ENCODE assay signal across 1 cellular context in the genomic region with DNA sequence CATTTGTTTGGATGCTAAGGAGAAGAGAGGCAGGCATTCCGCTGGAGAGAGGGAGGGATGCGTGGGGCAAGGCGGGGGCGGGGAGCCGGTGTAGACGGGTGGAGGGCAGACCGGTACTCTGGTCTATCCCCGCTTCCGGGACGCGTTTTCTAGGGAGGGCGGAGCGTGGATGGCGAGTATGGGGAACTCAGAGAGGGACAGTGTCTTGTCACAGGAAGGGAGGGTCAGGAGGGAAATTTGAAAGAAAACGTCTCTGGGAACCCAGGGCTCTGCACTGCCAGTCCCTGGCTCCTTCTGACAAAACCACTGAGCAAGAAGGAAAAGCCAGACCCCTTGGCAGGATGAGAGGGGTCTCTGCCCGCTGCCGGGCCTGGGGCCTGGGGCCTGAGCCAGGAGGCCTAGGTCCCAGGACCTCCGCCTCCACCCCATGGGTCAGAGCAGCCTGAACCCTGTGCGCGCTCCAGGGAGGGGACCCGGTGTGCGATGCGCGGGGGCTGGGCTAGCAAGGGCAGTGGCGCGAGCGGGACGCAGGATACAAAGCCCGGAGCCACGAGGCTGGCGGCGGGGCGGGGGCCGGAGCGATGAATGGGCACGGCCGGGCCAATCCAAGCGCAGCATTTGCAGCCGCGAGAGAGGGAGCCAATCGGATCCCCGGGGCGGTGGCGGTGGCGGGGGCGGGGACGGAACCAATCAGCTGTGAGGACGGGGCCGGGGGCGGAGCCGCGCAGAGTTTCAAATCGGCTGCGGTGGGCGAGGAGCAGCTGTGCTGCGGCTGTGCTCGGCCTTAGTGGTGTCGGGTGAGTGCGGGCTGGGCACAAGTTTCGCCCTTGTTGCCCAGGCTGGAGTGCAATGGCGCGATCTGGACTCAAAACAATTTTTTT.
TF ChIP-seq lines count a peak whose summit lies in the region.

PIMREG (plus strand) TSS at position 764 of the 881 bp plus-strand sequence. CDS start 656 bp downstream, outside the sequence.

TF ChIP-seq in WTC11, 78 proteins besides CTCF, POLR2A, EP300 and RAD21 (continued from another document and continues in another):
- TF ChIP-seq, protein P1, sequence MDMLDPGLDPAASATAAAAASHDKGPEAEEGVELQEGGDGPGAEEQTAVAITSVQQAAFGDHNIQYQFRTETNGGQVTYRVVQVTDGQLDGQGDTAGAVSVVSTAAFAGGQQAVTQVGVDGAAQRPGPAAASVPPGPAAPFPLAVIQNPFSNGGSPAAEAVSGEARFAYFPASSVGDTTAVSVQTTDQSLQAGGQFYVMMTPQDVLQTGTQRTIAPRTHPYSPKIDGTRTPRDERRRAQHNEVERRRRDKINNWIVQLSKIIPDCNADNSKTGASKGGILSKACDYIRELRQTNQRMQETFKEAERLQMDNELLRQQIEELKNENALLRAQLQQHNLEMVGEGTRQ (CRISPR knock-in tag; IDR thresholded peaks at IDR 0.05), result peak; percentile 59; the same call in 1 of the 2 replicates
- TF ChIP-seq MXD4 (CRISPR knock-in tag; IDR thresholded peaks at IDR 0.05; ENCODE audit: borderline replicate concordance) (no peak), NFE2L1 (CRISPR knock-in tag; IDR thresholded peaks at IDR 0.05) (peak; percentile 66), ZNF416 (CRISPR knock-in tag; IDR thresholded peaks at IDR 0.05) (0 out of 2 replicates have a peak, but pooled peaks have one; percentile 49), SP1 (CRISPR knock-in tag; conservative IDR thresholded peaks at IDR 0.05) (peak; percentile 83), FOXK1 (CRISPR knock-in tag; IDR thresholded peaks at IDR 0.05) (peak; percentile 84), CREB1 (CRISPR knock-in tag; IDR thresholded peaks at IDR 0.05) (no peak; the same call in 1 of the 2 replicates), TEAD1 (CRISPR knock-in tag; IDR thresholded peaks at IDR 0.05) (no peak), TEAD4 (CRISPR knock-in tag; IDR thresholded peaks at IDR 0.05) (no peak), ESRRA (CRISPR knock-in tag; IDR thresholded peaks at IDR 0.05; ENCODE audit: borderline replicate concordance) (peak; percentile 85; the same call in 1 of the 2 replicates), ERG (CRISPR knock-in tag; IDR thresholded peaks at IDR 0.05) (no peak), GTF2I (CRISPR knock-in tag; conservative IDR thresholded peaks at IDR 0.05) (no peak), HMGA2 (CRISPR knock-in tag; IDR thresholded peaks at IDR 0.05) (no peak), PRRX2 (CRISPR knock-in tag; IDR thresholded peaks at IDR 0.05) (no peak), MYBL2 (CRISPR knock-in tag; IDR thresholded peaks at IDR 0.05) (peak; percentile 96), TCF7 (CRISPR knock-in tag; IDR thresholded peaks at IDR 0.05; ENCODE audit: low read depth) (no peak), SMAD3 (CRISPR knock-in tag; IDR thresholded peaks at IDR 0.05; ENCODE audit: borderline replicate concordance) (no peak; the same call in 1 of the 2 replicates), ATF1 (CRISPR knock-in tag; IDR thresholded peaks at IDR 0.05) (no peak), ZNF317 (CRISPR knock-in tag; IDR thresholded peaks at IDR 0.05; ENCODE audit: borderline replicate concordance, low read depth) (no peak), RORB (CRISPR knock-in tag; IDR thresholded peaks at IDR 0.05) (no peak), FOXP4 (CRISPR knock-in tag; IDR thresholded peaks at IDR 0.05) (peak; percentile 94), STAT6 (CRISPR knock-in tag; conservative IDR thresholded peaks at IDR 0.05; ENCODE audit: low read depth) (no peak; the same call in 1 of the 2 replicates), JUN (CRISPR knock-in tag; IDR thresholded peaks at IDR 0.05) (no peak), ELF4 (CRISPR knock-in tag; IDR thresholded peaks at IDR 0.05; ENCODE audit: low read depth) (no peak), ZNF512 (CRISPR knock-in tag; IDR thresholded peaks at IDR 0.05; ENCODE audit: borderline replicate concordance) (no peak), ZMAT4 (CRISPR knock-in tag; IDR thresholded peaks at IDR 0.05) (no peak), GRHL2 (CRISPR knock-in tag; IDR thresholded peaks at IDR 0.05; ENCODE audit: insufficient replicate concordance, severe bottlenecking) (no peak), FOXJ3 (CRISPR knock-in tag; IDR thresholded peaks at IDR 0.05; ENCODE audit: borderline replicate concordance) (no peak), ZBTB21 (CRISPR knock-in tag; IDR thresholded peaks at IDR 0.05; ENCODE audit: borderline replicate concordance) (peak; percentile 85), ATF3 (CRISPR knock-in tag; conservative IDR thresholded peaks at IDR 0.05) (no peak)
- TF ChIP-seq, protein P2, sequence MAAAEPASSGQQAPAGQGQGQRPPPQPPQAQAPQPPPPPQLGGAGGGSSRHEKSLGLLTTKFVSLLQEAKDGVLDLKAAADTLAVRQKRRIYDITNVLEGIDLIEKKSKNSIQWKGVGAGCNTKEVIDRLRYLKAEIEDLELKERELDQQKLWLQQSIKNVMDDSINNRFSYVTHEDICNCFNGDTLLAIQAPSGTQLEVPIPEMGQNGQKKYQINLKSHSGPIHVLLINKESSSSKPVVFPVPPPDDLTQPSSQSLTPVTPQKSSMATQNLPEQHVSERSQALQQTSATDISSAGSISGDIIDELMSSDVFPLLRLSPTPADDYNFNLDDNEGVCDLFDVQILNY (CRISPR knock-in tag; IDR thresholded peaks at IDR 0.05), result peak; percentile 98
- TF ChIP-seq, protein P3, sequence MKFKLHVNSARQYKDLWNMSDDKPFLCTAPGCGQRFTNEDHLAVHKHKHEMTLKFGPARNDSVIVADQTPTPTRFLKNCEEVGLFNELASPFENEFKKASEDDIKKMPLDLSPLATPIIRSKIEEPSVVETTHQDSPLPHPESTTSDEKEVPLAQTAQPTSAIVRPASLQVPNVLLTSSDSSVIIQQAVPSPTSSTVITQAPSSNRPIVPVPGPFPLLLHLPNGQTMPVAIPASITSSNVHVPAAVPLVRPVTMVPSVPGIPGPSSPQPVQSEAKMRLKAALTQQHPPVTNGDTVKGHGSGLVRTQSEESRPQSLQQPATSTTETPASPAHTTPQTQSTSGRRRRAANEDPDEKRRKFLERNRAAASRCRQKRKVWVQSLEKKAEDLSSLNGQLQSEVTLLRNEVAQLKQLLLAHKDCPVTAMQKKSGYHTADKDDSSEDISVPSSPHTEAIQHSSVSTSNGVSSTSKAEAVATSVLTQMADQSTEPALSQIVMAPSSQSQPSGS (CRISPR knock-in tag; IDR thresholded peaks at IDR 0.05; ENCODE audit: borderline replicate concordance, low read depth), result no peak
- TF ChIP-seq, protein P4, sequence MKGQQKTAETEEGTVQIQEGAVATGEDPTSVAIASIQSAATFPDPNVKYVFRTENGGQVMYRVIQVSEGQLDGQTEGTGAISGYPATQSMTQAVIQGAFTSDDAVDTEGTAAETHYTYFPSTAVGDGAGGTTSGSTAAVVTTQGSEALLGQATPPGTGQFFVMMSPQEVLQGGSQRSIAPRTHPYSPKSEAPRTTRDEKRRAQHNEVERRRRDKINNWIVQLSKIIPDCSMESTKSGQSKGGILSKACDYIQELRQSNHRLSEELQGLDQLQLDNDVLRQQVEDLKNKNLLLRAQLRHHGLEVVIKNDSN (CRISPR knock-in tag; IDR thresholded peaks at IDR 0.05), result no peak; the same call in 1 of the 2 replicates
- TF ChIP-seq, protein P5, sequence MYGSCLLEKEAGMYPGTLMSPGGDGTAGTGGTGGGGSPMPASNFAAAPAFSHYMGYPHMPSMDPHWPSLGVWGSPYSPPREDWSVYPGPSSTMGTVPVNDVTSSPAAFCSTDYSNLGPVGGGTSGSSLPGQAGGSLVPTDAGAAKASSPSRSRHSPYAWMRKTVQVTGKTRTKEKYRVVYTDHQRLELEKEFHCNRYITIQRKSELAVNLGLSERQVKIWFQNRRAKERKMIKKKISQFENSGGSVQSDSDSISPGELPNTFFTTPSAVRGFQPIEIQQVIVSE (CRISPR knock-in tag; IDR thresholded peaks at IDR 0.05; ENCODE audit: borderline replicate concordance), result no peak
- TF ChIP-seq, protein P6, sequence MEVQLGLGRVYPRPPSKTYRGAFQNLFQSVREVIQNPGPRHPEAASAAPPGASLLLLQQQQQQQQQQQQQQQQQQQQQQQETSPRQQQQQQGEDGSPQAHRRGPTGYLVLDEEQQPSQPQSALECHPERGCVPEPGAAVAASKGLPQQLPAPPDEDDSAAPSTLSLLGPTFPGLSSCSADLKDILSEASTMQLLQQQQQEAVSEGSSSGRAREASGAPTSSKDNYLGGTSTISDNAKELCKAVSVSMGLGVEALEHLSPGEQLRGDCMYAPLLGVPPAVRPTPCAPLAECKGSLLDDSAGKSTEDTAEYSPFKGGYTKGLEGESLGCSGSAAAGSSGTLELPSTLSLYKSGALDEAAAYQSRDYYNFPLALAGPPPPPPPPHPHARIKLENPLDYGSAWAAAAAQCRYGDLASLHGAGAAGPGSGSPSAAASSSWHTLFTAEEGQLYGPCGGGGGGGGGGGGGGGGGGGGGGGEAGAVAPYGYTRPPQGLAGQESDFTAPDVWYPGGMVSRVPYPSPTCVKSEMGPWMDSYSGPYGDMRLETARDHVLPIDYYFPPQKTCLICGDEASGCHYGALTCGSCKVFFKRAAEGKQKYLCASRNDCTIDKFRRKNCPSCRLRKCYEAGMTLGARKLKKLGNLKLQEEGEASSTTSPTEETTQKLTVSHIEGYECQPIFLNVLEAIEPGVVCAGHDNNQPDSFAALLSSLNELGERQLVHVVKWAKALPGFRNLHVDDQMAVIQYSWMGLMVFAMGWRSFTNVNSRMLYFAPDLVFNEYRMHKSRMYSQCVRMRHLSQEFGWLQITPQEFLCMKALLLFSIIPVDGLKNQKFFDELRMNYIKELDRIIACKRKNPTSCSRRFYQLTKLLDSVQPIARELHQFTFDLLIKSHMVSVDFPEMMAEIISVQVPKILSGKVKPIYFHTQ (CRISPR knock-in tag; IDR thresholded peaks at IDR 0.05), result no peak
- TF ChIP-seq, protein P7, sequence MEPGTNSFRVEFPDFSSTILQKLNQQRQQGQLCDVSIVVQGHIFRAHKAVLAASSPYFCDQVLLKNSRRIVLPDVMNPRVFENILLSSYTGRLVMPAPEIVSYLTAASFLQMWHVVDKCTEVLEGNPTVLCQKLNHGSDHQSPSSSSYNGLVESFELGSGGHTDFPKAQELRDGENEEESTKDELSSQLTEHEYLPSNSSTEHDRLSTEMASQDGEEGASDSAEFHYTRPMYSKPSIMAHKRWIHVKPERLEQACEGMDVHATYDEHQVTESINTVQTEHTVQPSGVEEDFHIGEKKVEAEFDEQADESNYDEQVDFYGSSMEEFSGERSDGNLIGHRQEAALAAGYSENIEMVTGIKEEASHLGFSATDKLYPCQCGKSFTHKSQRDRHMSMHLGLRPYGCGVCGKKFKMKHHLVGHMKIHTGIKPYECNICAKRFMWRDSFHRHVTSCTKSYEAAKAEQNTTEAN (CRISPR knock-in tag; IDR thresholded peaks at IDR 0.05), result peak; percentile 31; the same call in 1 of the 2 replicates
